27 cellular contexts compared by ENCODE assay signal in the genomic region with DNA sequence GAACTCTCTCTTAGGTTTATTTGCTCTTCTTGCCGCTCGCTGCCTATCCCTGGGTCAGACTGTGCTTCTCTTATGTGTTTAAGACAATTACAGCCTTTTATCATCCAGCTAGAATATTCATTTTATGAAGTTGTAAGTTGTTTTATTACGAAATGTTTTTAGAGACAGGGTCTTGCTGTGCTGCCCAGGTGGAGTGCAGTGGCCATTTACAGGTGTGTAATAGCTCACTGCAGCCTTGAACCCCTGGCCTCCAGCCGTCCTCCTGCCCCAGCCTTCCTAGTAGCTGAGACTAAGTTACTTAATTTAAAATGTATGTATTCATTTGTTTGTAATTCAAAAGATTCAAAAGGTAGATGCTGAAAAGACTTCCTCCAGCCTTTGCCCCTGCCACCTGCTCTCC.
"Had no signal": no experiment of that assay in that cellular context is flagged by ENCODE, and none has a peak within 500 bp of the region (broad histone marks: within the 10 kb centered on the region; RNA-seq: fewer than 3 reads in every experiment).

No MANE protein-coding gene starts in this region.

- H3K27me3 Mint-ChIP-seq: activated B cell treated with CpG ODN at 0.5 μM for 24 hours had no signal

- H3K27me3 ChIP-seq: body of pancreas had no signal

- H3K4me3 ChIP-seq: body of pancreas had no signal

- H3K27ac ChIP-seq: VCaP had no signal

- H3K27ac Mint-ChIP-seq: activated B cell treated with CpG ODN at 0.5 μM for 24 hours; activated CD8-positive, alpha-beta T cell treated with anti-CD3 and anti-CD28 coated beads for 36 hours; activated naive CD4-positive, alpha-beta T cell treated with anti-CD3 and anti-CD28 coated beads, Interleukin-2, amount 10 ng/mL, durations not matched to agents 7 days and 5 days; activated naive CD8-positive, alpha-beta T cell treated with anti-CD3 and anti-CD28 coated beads, Interleukin-2, amount 10 ng/mL, durations not matched to agents 7 days and 5 days; activated T-helper 2 cell treated with anti-CD3 and anti-CD28 coated beads, Interferon-gamma antibody, Interleukin-2, Interleukin-4, amounts not matched to agents 10 μg/mL and 5 μg/mL and 100 μg/mL, durations not matched to agents 14 hours and 24 hours and 36 hours had no signal

- H3K4me3 Mint-ChIP-seq: activated B cell treated with CpG ODN at 0.5 μM for 24 hours; activated CD8-positive, alpha-beta T cell treated with anti-CD3 and anti-CD28 coated beads for 36 hours; activated naive CD4-positive, alpha-beta T cell treated with anti-CD3 and anti-CD28 coated beads, Interleukin-2, amount 10 ng/mL, durations not matched to agents 7 days and 5 days; activated naive CD8-positive, alpha-beta T cell treated with anti-CD3 and anti-CD28 coated beads, Interleukin-2, amount 10 ng/mL, durations not matched to agents 7 days and 5 days; activated T-cell treated with anti-CD3 and anti-CD28 coated beads, Interleukin-2, amount 50 U/mL, for 4 hours had no signal

- ATAC-seq: activated CD4-positive, CD25-positive, alpha-beta regulatory T cell treated with anti-CD3 and anti-CD28 coated beads, Interleukin-2, amount 50 U/mL, for 24 hours; activated CD8-positive, alpha-beta T cell treated with anti-CD3 and anti-CD28 coated beads for 36 hours; activated naive CD4-positive, alpha-beta T cell treated with anti-CD3 and anti-CD28 coated beads, Interleukin-2, amount 50 U/mL, for 72 hours; activated T-cell treated with anti-CD3 and anti-CD28 coated beads, Interleukin-2, amount 50 U/mL, for 4 hours; body of pancreas; esophagus mucosa had no signal

- H3K9me3 ChIP-seq: body of pancreas had no signal

- H3K36me3 Mint-ChIP-seq: activated naive CD4-positive, alpha-beta T cell treated with anti-CD3 and anti-CD28 coated beads, Interleukin-2, amount 10 ng/mL, durations not matched to agents 7 days and 5 days had no signal

- FAIRE-seq: colon, endometrium, frontal cortex had no signal

- H3K9me3 Mint-ChIP-seq: activated B cell treated with CpG ODN at 0.5 μM for 24 hours; activated CD8-positive, alpha-beta T cell treated with anti-CD3 and anti-CD28 coated beads for 36 hours; activated naive CD4-positive, alpha-beta T cell treated with anti-CD3 and anti-CD28 coated beads, Interleukin-2, amount 10 ng/mL, durations not matched to agents 7 days and 5 days; activated naive CD4-positive, alpha-beta T cell treated with anti-CD3 and anti-CD28 coated beads, Interleukin-2, amount 50 U/mL, for 72 hours; activated naive CD8-positive, alpha-beta T cell treated with anti-CD3 and anti-CD28 coated beads, Interleukin-2, amount 10 ng/mL, durations not matched to agents 7 days and 5 days; activated T-cell treated with anti-CD3 and anti-CD28 coated beads, Interleukin-2, amount 50 U/mL, for 4 hours; activated T-helper 2 cell treated with anti-CD3 and anti-CD28 coated beads, Interferon-gamma antibody, Interleukin-2, Interleukin-4, amounts not matched to agents 10 μg/mL and 5 μg/mL and 100 μg/mL, durations not matched to agents 14 hours and 24 hours and 36 hours had no signal

- DNase-seq: activated B cell treated with CpG ODN at 0.5 μM for 24 hours; activated CD4-positive, alpha-beta T cell treated with anti-CD3 and anti-CD28 coated beads for 48 hours; activated CD4-positive, alpha-beta T cell treated with anti-CD3 and anti-CD28 coated beads, Interleukin-2, amount 50 U/mL, for 1 hour; activated CD4-positive, alpha-beta T cell treated with anti-CD3 and anti-CD28 coated beads, Interleukin-2, amount 50 U/mL, for 48 hours; activated CD8-positive, alpha-beta memory T cell treated with anti-CD3 and anti-CD28 coated beads for 24 hours; activated CD8-positive, alpha-beta T cell treated with anti-CD3 and anti-CD28 coated beads for 36 hours; activated effector memory CD4-positive, alpha-beta T cell treated with anti-CD3 and anti-CD28 coated beads, Interleukin-2, amount 50 U/mL, for 16 hours; activated naive CD4-positive, alpha-beta T cell treated with anti-CD3 and anti-CD28 coated beads, Interleukin-2, amount 10 ng/mL, durations not matched to agents 7 days and 5 days; activated naive CD8-positive, alpha-beta T cell treated with anti-CD3 and anti-CD28 coated beads, Interleukin-2, amount 10 ng/mL, durations not matched to agents 7 days and 5 days; activated T-cell treated with anti-CD3 and anti-CD28 coated beads, Interleukin-2, amount 50 U/mL, for 4 hours; amniotic stem cell; anterior cingulate cortex; body of pancreas; caudate nucleus; cortex of kidney; effector CD8-positive, alpha-beta T cell; foreskin fibroblast; head of caudate nucleus; T-helper 2 cell had no signal
